ENCODE assay signal across 18 cellular contexts in genomic region chr7:144997516-144997915, GRCh38.
"Had no signal": no experiment of that assay in that cellular context is flagged by ENCODE, and none has a peak within 500 bp of the region (broad histone marks: within the 10 kb centered on the region; RNA-seq: fewer than 3 reads in every experiment).

No MANE protein-coding gene starts in this region.

- H3K27ac ChIP-seq: foreskin keratinocyte, hepatocyte, pancreas, stomach, thoracic aorta, transverse colon had no signal

- DNase-seq: dermis blood vessel endothelial cell; endodermal cell; erythroblast; foreskin keratinocyte; left colon; mesendoderm; naive B cell; occipital lobe; pancreas; right cardiac atrium; small intestine; stimulated activated CD4-positive, alpha-beta T cell treated with anti-CD3 and anti-CD28 coated beads, Interleukin-12 subunit alpha, Interleukin-12 subunit beta, amount 100 ng/mL, for 4 hours; stimulated activated naive CD4-positive, alpha-beta T cell; stomach; substantia nigra; transverse colon had no signal

- H3K36me3 ChIP-seq: pancreas, stomach, thoracic aorta, transverse colon had no signal

- ATAC-seq: foreskin keratinocyte, left colon, pancreas, right cardiac atrium had no signal

- H3K4me1 ChIP-seq: foreskin keratinocyte, pancreas, stomach, transverse colon had no signal

- H3K4me3 ChIP-seq: hepatocyte, pancreas, stomach, thoracic aorta, transverse colon had no signal

- H3K27me3 ChIP-seq: foreskin keratinocyte, hepatocyte, pancreas, stomach, transverse colon had no signal
